13 cellular contexts compared by ENCODE assay signal in genomic region chr2:134934641-134935040, GRCh38. TPM values are rescaled to one million over a fixed set of nuclear protein-coding genes. Genes with fewer than 3 reads are reported as not detected.
A peak's percentile ranks its signal among the peaks of the same experiment; 100 is the strongest.
DNase-seq lines count a peak whose midpoint lies in the region; ATAC-seq and TF ChIP-seq lines count a peak whose summit lies in the region.
"Had no signal": no experiment of that assay in that cellular context is flagged by ENCODE, and none has a peak within 500 bp of the region (broad histone marks: within the 10 kb centered on the region; RNA-seq: fewer than 3 reads in every experiment).

No MANE protein-coding gene starts in this region.

- POLR2A ChIA-PET in MCF 10A (lab: Yijun Ruan, JAX) (interaction anchor here (0.5 to 1.1 kb wide), 3 partner anchors 12 to 652 kb away, joined by 3 read pairs; no protein-coding TSS in a partner anchor), T-cell (lab: Charles Lee) (no interaction called here)

- H3K9ac ChIP-seq in fibroblast of lung (ENCODE audit: insufficient read depth, low read length): no peak overlapping the region

- H3K4me3 Mint-ChIP-seq in MCF 10A (ENCODE audit: unreplicated experiment): no peak overlapping the region
- peak overlapping the region in 1 of 3 donors; percentile 10 for H3K4me3 Mint-ChIP-seq in T-cell

- no peak overlapping the region for H3K4me3 ChIP-seq in breast epithelium
- no peak overlapping the region for H3K4me3 ChIP-seq in fibroblast of lung (replicated peaks in 1 of 4; ENCODE audit: control extremely low read depth in 1 of 4, insufficient read depth in 1 of 4, low read depth in 3 of 4, low read length in 4 of 4)
- H3K4me3 ChIP-seq in stomach: no peak overlapping the region
- H3K4me3 ChIP-seq: uterus had no signal

- BruUV-seq in MCF 10A (replicated peaks; lab: Mats Ljungman, UMichigan): no TSS peak

- H2AFZ ChIP-seq in fibroblast of lung (ENCODE audit: low read length): no peak overlapping the region

- H3K36me3 ChIP-seq in breast epithelium (no peaks in the 10 kb centered on the region), fibroblast of lung (ENCODE audit: control insufficient read depth, insufficient read depth, low read length) (no peaks in the 10 kb centered on the region), stomach (peaks cover 0 to 31% (median 24%) of the 10 kb centered on the region in 4 donors)
- H3K36me3 ChIP-seq: uterus had no signal

- H3K4me1 Mint-ChIP-seq in MCF 10A (ENCODE audit: insufficient read depth, unreplicated experiment): peaks cover 18% of the 10 kb centered on the region
- H3K4me1 Mint-ChIP-seq in T-cell: peaks cover 66 to 73% (median 72%) of the 10 kb centered on the region in 3 donors

- H3K9me3 ChIP-seq in breast epithelium: no peaks in the 10 kb centered on the region
- H3K9me3 ChIP-seq in fibroblast of lung (ENCODE audit: control insufficient read depth, insufficient read depth, low read depth, low read length): no peaks in the 10 kb centered on the region
- H3K9me3 ChIP-seq in stomach: no peaks in the 10 kb centered on the region
- H3K9me3 ChIP-seq: uterus had no signal

- intact Hi-C loops in MCF 10A (cut with micrococcal nuclease): no loop called here
- intact Hi-C loops in breast epithelium (cut with DNase I; ENCODE audit: low total_unique reads): no loop called here
- intact Hi-C loops in stomach (cut with DNase I; ENCODE audit: low total_unique reads): no loop called here

- no peak for TF ChIP-seq CTCF in MCF 10A (IDR thresholded peaks at IDR 0.05; ENCODE audit: unreplicated experiment)
- no peak for TF ChIP-seq CTCF in breast epithelium (IDR thresholded peaks at IDR 0.05)
- TF ChIP-seq CTCF in fibroblast of lung (conservative IDR thresholded peaks at IDR 0.05 in 1 of 2, IDR thresholded peaks at IDR 0.05 in 1 of 2; ENCODE audit: low read depth in 1 of 2, low read length in 2 of 2): no peak
- no peak for TF ChIP-seq CTCF in stomach (IDR thresholded peaks at IDR 0.05)

- TF ChIP-seq POLR2A in breast epithelium (IDR thresholded peaks at IDR 0.05) (no peak), stomach (IDR thresholded peaks at IDR 0.05) (no peak)

- TF ChIP-seq EP300 in stomach (IDR thresholded peaks at IDR 0.05): no peak

- H3K27me3 Mint-ChIP-seq in MCF 10A (ENCODE audit: insufficient read depth, unreplicated experiment) (no peaks in the 10 kb centered on the region), T-cell (no peaks in the 10 kb centered on the region)

- H3K4me1 ChIP-seq in breast epithelium (peaks cover 0 to 4% of the 10 kb centered on the region in 2 donors), fibroblast of lung (ENCODE audit: control insufficient read depth, extremely low read depth, insufficient read depth, low read length) (peaks cover 4% of the 10 kb centered on the region), stomach (peaks cover 69 to 95% (median 81%) of the 10 kb centered on the region in 4 donors)
- H3K4me1 ChIP-seq: uterus had no signal

- CTCF ChIA-PET in MCF 10A (lab: Yijun Ruan, JAX) (no interaction called here), T-cell (lab: Charles Lee) (interaction anchor here in 1 of 2 donors (0.5 to 1.2 kb wide), 2 partner anchors 17 to 771 kb away, joined by 3 to 4 read pairs; no protein-coding TSS in a partner anchor)

- peaks cover 71% of the 10 kb centered on the region for H3K79me2 ChIP-seq in fibroblast of lung (ENCODE audit: control insufficient read depth, insufficient read depth, low read length)

- peak overlapping the region; percentile 63 for H3K27ac Mint-ChIP-seq in MCF 10A (ENCODE audit: low read depth, unreplicated experiment)
- H3K27ac Mint-ChIP-seq in T-cell: peak overlapping the region; percentile 9 to 45

- no peaks in the 10 kb centered on the region for H3K27me3 ChIP-seq in breast epithelium
- no peaks in the 10 kb centered on the region for H3K27me3 ChIP-seq in fibroblast of lung (ENCODE audit: control insufficient read depth, insufficient read depth, low read length)
- no peaks in the 10 kb centered on the region for H3K27me3 ChIP-seq in stomach
- H3K27me3 ChIP-seq: uterus had no signal

- no peaks in the 10 kb centered on the region for H3K9me3 Mint-ChIP-seq in MCF 10A (ENCODE audit: unreplicated experiment)
- H3K9me3 Mint-ChIP-seq in T-cell: no peaks in the 10 kb centered on the region

- H4K20me1 ChIP-seq in fibroblast of lung (ENCODE audit: control insufficient read depth, extremely low read depth, insufficient read depth, low read length): no peaks in the 10 kb centered on the region

- H3K36me3 Mint-ChIP-seq in MCF 10A (ENCODE audit: insufficient read depth, unreplicated experiment) (peaks cover 37% of the 10 kb centered on the region), T-cell (peaks cover 32% of the 10 kb centered on the region)

- H3K27ac ChIP-seq in breast epithelium (no peak overlapping the region), fibroblast of lung (ENCODE audit: insufficient read depth, low read length) (no peak overlapping the region), stomach (peak overlapping the region in 4 of 5 donors; percentile 61 to 72 (median 68))
- H3K27ac ChIP-seq: uterus had no signal

- DNase-seq in MCF 10A (ENCODE audit: unreplicated experiment): peak; percentile 0
- no peak for DNase-seq in breast epithelium (ENCODE audit: low spot score in 2 of 2)
- no peak for DNase-seq in T-cell
- peak; percentile 4 to 15 for DNase-seq in fibroblast of lung (ENCODE audit: low read depth in 2 of 2)
- no peak for DNase-seq in stomach
- DNase-seq in 8988T: no peak
- DNase-seq in HUDEP-2 (lab: John Stamatoyannopoulos, UW; ENCODE audit: unreplicated experiment in 76 of 76): no peak
- DNase-seq: central memory CD4-positive, alpha-beta T cell; foreskin melanocyte; left cardiac atrium; NCI-H2227 treated with DMSO at 0.1 percent for 48 hours; uterus had no signal

- ATAC-seq in T-cell (replicated peaks in 1 of 4) (no peak), HG03045 (IDR thresholded peaks at IDR 0.05; ENCODE audit: unreplicated experiment) (no peak)
- ATAC-seq: left cardiac atrium had no signal

- H3K4me2 ChIP-seq in fibroblast of lung (ENCODE audit: extremely low read depth, insufficient read depth, low read length): no peak overlapping the region

- 0 to 5% (median 3%) methylated on average over 1 of the region's 1 CpG for WGBS in stomach, 5 donors

RNA-seq across cellular contexts. Expression of gene CCNT2, which starts 16.0 kb away (rescaled TPM):
- total RNA-seq in MCF 10A (2022): 38.8 and 39.3 TPM in 2 replicates
- total RNA-seq in breast epithelium: 10 to 100 TPM; 35.8 to 62.8 (median 40.3) TPM
- 10 to 100 TPM; 51.7 to 75.3 (median 62.6) TPM for total RNA-seq in T-cell
- total RNA-seq in fibroblast of lung: 21.1 and 30.1 TPM in 2 replicates
- 10.5 and 10.8 TPM in 2 replicates for polyA plus RNA-seq in fibroblast of lung
- 7.7 and 7.8 TPM in 2 replicates for polyA plus RNA-seq in fibroblast of lung (2012)
- 7.7 and 12.0 TPM in 2 replicates for polyA minus RNA-seq in fibroblast of lung (ENCODE audit: low replicate concordance)
- total RNA-seq in stomach: 100 to 1,000 TPM in 1 of 5 donors, 10 to 100 TPM in 3, 1 to 10 TPM in 1; 7.5 to 119 (median 34.5) TPM
- polyA plus RNA-seq in stomach: 10 to 100 TPM in 1 of 3 donors, 1 to 10 TPM in 2; 4.4 to 10.6 (median 4.9) TPM

Comparison
In these comparisons a context has a peak if more than half of its experiments do, and no peak if none do; other contexts are left out.
1. DNase-seq: peak in MCF 10A (single experiment) and fibroblast of lung (2 of 2); none in breast epithelium (0 of 2), T-cell (0 of 34), stomach (single experiment), 8988T (single experiment) and HUDEP-2 (0 of 76).
2. H3K27ac ChIP-seq: peak in stomach (4 of 5); none in breast epithelium (0 of 2) and fibroblast of lung (single experiment).